In genomic region chr11:111531156-111531555, GRCh38 we compare ENCODE assay signal across 12 cellular contexts. TPM values are rescaled to one million over a fixed set of nuclear protein-coding genes. Genes with fewer than 3 reads are reported as not detected.
A peak's percentile ranks its signal among the peaks of the same experiment; 100 is the strongest.
DNase-seq lines count a peak whose midpoint lies in the region; ATAC-seq and TF ChIP-seq lines count a peak whose summit lies in the region.
"Had no signal": no experiment of that assay in that cellular context is flagged by ENCODE, and none has a peak within 500 bp of the region (broad histone marks: within the 10 kb centered on the region; RNA-seq: fewer than 3 reads in every experiment).

No MANE protein-coding gene starts in this region.

- no peak for TF ChIP-seq CTCF in activated CD8-positive, alpha-beta T cell treated with anti-CD3 and anti-CD28 coated beads for 36 hours (IDR thresholded peaks at IDR 0.05)
- no peak for TF ChIP-seq CTCF in fibroblast of the aortic adventitia (IDR thresholded peaks at IDR 0.05; ENCODE audit: insufficient read depth, low read length)

- no peak overlapping the region for H3K4me3 ChIP-seq in fibroblast of the aortic adventitia (ENCODE audit: low read depth, low read length)
- H3K4me3 ChIP-seq: ovary had no signal

- peaks cover 17% of the 10 kb centered on the region for H3K27me3 Mint-ChIP-seq in activated T-cell treated with anti-CD3 and anti-CD28 coated beads, Interleukin-2, amount 50 U/mL, for 24 hours
- H3K27me3 Mint-ChIP-seq in activated CD8-positive, alpha-beta T cell treated with anti-CD3 and anti-CD28 coated beads for 36 hours = peaks cover 4% of the 10 kb centered on the region

- H3K4me3 Mint-ChIP-seq in activated T-cell treated with anti-CD3 and anti-CD28 coated beads, Interleukin-2, amount 50 U/mL, for 24 hours = no peak overlapping the region
- H3K4me3 Mint-ChIP-seq in activated CD8-positive, alpha-beta T cell treated with anti-CD3 and anti-CD28 coated beads for 36 hours = peak overlapping the region; percentile 46
- H3K4me3 Mint-ChIP-seq: central memory CD8-positive, alpha-beta T cell had no signal

- H3K36me3 Mint-ChIP-seq in activated T-cell treated with anti-CD3 and anti-CD28 coated beads, Interleukin-2, amount 50 U/mL, for 24 hours (ENCODE audit: low read depth) = no peaks in the 10 kb centered on the region
- H3K36me3 Mint-ChIP-seq in activated CD8-positive, alpha-beta T cell treated with anti-CD3 and anti-CD28 coated beads for 36 hours (ENCODE audit: low read depth) = no peaks in the 10 kb centered on the region

- no peak for DNase-seq in activated T-cell treated with anti-CD3 and anti-CD28 coated beads, Interleukin-2, amount 50 U/mL, for 24 hours
- DNase-seq in activated T-cell treated with anti-CD3 and anti-CD28 coated beads, Interleukin-2, amount 50 U/mL, for 1 hour = no peak
- DNase-seq in activated CD8-positive, alpha-beta T cell treated with anti-CD3 and anti-CD28 coated beads for 36 hours = no peak
- DNase-seq in fibroblast of the aortic adventitia (ENCODE audit: low read depth) = peak; percentile 29
- DNase-seq in superior temporal gyrus (ENCODE audit: extremely low spot score) = peak; percentile 80
- no peak for DNase-seq in NCI-H2171 treated with DMSO at 0.1 percent for 48 hours (lab: John Stamatoyannopoulos, UW)
- DNase-seq in DMS114 treated with DMSO at 0.1 percent for 48 hours (lab: John Stamatoyannopoulos, UW; ENCODE audit: unreplicated experiment) = no peak
- DNase-seq: activated gamma-delta T cell, DMS 273 treated with DMSO at 0.1 percent for 48 hours, ovary had no signal

- CTCF ChIA-PET in activated CD8-positive, alpha-beta T cell treated with anti-CD3 and anti-CD28 coated beads for 36 hours (lab: Charles Lee) = interaction anchor here (1.1 to 2.7 kb wide), 7 partner anchors 9 to 339 kb away, joined by 3 to 12 read pairs (median 3); partner anchors contain the start of gene LAYN

- POLR2A ChIA-PET in activated CD8-positive, alpha-beta T cell treated with anti-CD3 and anti-CD28 coated beads for 36 hours (lab: Charles Lee) = interaction anchor here (1.0 to 1.6 kb wide), 4 partner anchors 8 to 152 kb away, joined by 3 to 7 read pairs (median 3); partner anchors contain the start of gene LAYN

- peak; percentile 19 for ATAC-seq in activated CD8-positive, alpha-beta T cell treated with anti-CD3 and anti-CD28 coated beads for 36 hours
- no peak for ATAC-seq in HG03378 (IDR thresholded peaks at IDR 0.05; ENCODE audit: unreplicated experiment)

- peak overlapping the region; percentile 67 for H3K27ac Mint-ChIP-seq in activated T-cell treated with anti-CD3 and anti-CD28 coated beads, Interleukin-2, amount 50 U/mL, for 24 hours
- H3K27ac Mint-ChIP-seq in activated CD8-positive, alpha-beta T cell treated with anti-CD3 and anti-CD28 coated beads for 36 hours = peak overlapping the region; percentile 64

- no peaks in the 10 kb centered on the region for H3K9me3 Mint-ChIP-seq in activated T-cell treated with anti-CD3 and anti-CD28 coated beads, Interleukin-2, amount 50 U/mL, for 24 hours
- H3K9me3 Mint-ChIP-seq in activated CD8-positive, alpha-beta T cell treated with anti-CD3 and anti-CD28 coated beads for 36 hours = no peaks in the 10 kb centered on the region
- H3K9me3 Mint-ChIP-seq: central memory CD8-positive, alpha-beta T cell had no signal

- peaks cover 54% of the 10 kb centered on the region for H3K4me1 Mint-ChIP-seq in activated T-cell treated with anti-CD3 and anti-CD28 coated beads, Interleukin-2, amount 50 U/mL, for 24 hours (ENCODE audit: low read depth)
- peaks cover 59% of the 10 kb centered on the region for H3K4me1 Mint-ChIP-seq in activated CD8-positive, alpha-beta T cell treated with anti-CD3 and anti-CD28 coated beads for 36 hours (ENCODE audit: low read depth)
- H3K4me1 Mint-ChIP-seq: central memory CD8-positive, alpha-beta T cell had no signal

- intact Hi-C loops in activated CD8-positive, alpha-beta T cell treated with anti-CD3 and anti-CD28 coated beads for 36 hours (cut with micrococcal nuclease) = loop anchor here (5.0 kb wide), 1 partner anchor 154 kb away; the partner anchor contains the start of gene POU2AF1

RNA-seq across cellular contexts. Expression of gene LAYN, which starts 9.4 kb away (rescaled TPM):
- total RNA-seq in activated CD8-positive, alpha-beta T cell treated with anti-CD3 and anti-CD28 coated beads for 36 hours = 10 to 100 TPM; 92.2 to 93.7 TPM
- total RNA-seq in fibroblast of the aortic adventitia (ENCODE audit: low replicate concordance) = 34.2 and 48.7 TPM in 2 replicates

RNA-seq across cellular contexts. Expression of gene HOATZ, which starts 16.6 kb away (rescaled TPM):
- total RNA-seq in activated CD8-positive, alpha-beta T cell treated with anti-CD3 and anti-CD28 coated beads for 36 hours = not detected
- not detected in 2 replicates for total RNA-seq in fibroblast of the aortic adventitia (ENCODE audit: low replicate concordance)

RNA-seq across cellular contexts. Expression of gene BTG4, which starts 19.0 kb away (rescaled TPM):
- under 1 TPM; 0.36 to 0.98 TPM for total RNA-seq in activated CD8-positive, alpha-beta T cell treated with anti-CD3 and anti-CD28 coated beads for 36 hours
- 0.36 TPM in 1 of 2 replicates, not detected in the other for total RNA-seq in fibroblast of the aortic adventitia (ENCODE audit: low replicate concordance)

Comparison
In these comparisons a context has a peak if more than half of its experiments do, and no peak if none do; other contexts are left out.
1. DNase-seq: peak in fibroblast of the aortic adventitia (single experiment) and superior temporal gyrus (single experiment); none in activated T-cell treated with anti-CD3 and anti-CD28 coated beads, Interleukin-2, amount 50 U/mL, for 24 hours (single experiment), activated T-cell treated with anti-CD3 and anti-CD28 coated beads, Interleukin-2, amount 50 U/mL, for 1 hour (single experiment), activated CD8-positive, alpha-beta T cell treated with anti-CD3 and anti-CD28 coated beads for 36 hours (single experiment), NCI-H2171 treated with DMSO at 0.1 percent for 48 hours (single experiment) and DMS114 treated with DMSO at 0.1 percent for 48 hours (single experiment).